In the genomic region with DNA sequence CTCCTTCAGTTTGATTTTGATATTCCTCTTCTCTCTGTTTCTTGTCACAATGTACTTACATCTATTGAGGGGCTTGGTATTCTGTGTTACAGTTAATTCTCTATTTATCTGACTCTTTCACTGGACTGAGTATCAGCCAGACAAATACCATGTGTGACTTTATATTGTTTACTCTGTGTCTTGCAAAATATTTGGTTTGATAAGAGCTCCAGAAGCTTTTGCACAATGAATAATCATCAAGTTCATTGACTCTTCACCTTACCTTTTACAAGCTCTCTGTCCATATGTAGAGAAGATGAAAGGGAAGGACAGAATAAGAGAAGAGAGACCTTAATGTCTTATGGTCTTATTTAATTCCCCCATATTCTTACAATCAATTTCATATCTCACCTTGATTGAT, we compare ENCODE assay signal across 23 cellular contexts.
DNase-seq lines count a peak whose midpoint lies in the region; ATAC-seq, FAIRE-seq and TF ChIP-seq lines count a peak whose summit lies in the region.
"Had no signal": no experiment of that assay in that cellular context is flagged by ENCODE, and none has a peak within 500 bp of the region (broad histone marks: within the 10 kb centered on the region; RNA-seq: fewer than 3 reads in every experiment).

No MANE protein-coding gene starts in this region.

- no TSS peak for BruUV-seq in HepG2 (replicated peaks; lab: Mats Ljungman, UMichigan)

- ATAC-seq in HepG2 (no peak), left lobe of liver (peak; percentile 75), WTC11 (no peak)
- ATAC-seq: CD8-positive, alpha-beta T cell had no signal

- H3K27me3 Mint-ChIP-seq in WTC11 (ENCODE audit: low read depth), result no peaks in the 10 kb centered on the region
- H3K27me3 Mint-ChIP-seq: B cell; CD4-positive, alpha-beta T cell had no signal

- no peak for DNase-seq in HepG2 (ENCODE audit: low spot score)
- DNase-seq in NCI-H748 (lab: John Stamatoyannopoulos, UW; ENCODE audit: unreplicated experiment), result peak; percentile 61
- no peak for DNase-seq in left lobe of liver (ENCODE audit: low spot score)
- DNase-seq in testis, result no peak
- DNase-seq in WTC11 (ENCODE audit: low spot score), result no peak
- DNase-seq in right atrium auricular region (ENCODE audit: low spot score), result no peak
- DNase-seq: 8988T; ACHN; AML-193; Caco-2; Calu3; CD4-positive, alpha-beta T cell; CD8-positive, alpha-beta T cell; DMS79 treated with DMSO at 0.1 percent for 48 hours; GF-D8 had no signal

- no peak for TF ChIP-seq RAD21 in liver (IDR thresholded peaks at IDR 0.05)
- no peak for TF ChIP-seq RAD21 in HepG2 (CRISPR knock-in tag; IDR thresholded peaks at IDR 0.05)

- H3K79me2 ChIP-seq in HepG2 (ENCODE audit: insufficient read depth, low read length), result no peaks in the 10 kb centered on the region

- H3K4me3 Mint-ChIP-seq in WTC11, result no peak overlapping the region
- H3K4me3 Mint-ChIP-seq: B cell; CD4-positive, alpha-beta T cell; CD8-positive, alpha-beta T cell had no signal

- peaks cover 4% of the 10 kb centered on the region; the same call in 1 of the 2 replicates for H3K4me1 Mint-ChIP-seq in WTC11
- H3K4me1 Mint-ChIP-seq: B cell had no signal

- in situ Hi-C loops in HepG2 (cut with HindIII; ENCODE audit: extremely low pct_ligation_motif_present, low pct_unique_long_range_greater_than_20kb), result no loop called here

- CTCF ChIA-PET in HepG2 (lab: Yijun Ruan, JAX; ENCODE audit: low intra/inter-chr PET ratio, low total read pairs), result no interaction called here
- CTCF ChIA-PET in WTC11 (lab: Charles Lee), result no interaction called here

- no peak for FAIRE-seq in HepG2 (lab: Jason Lieb, UNC)
- FAIRE-seq: D721Med, G401.6, GM12891, GM19239 had no signal

- peaks cover 13% of the 10 kb centered on the region for H3K36me3 Mint-ChIP-seq in WTC11
- H3K36me3 Mint-ChIP-seq: CD8-positive, alpha-beta T cell had no signal

- H3K4me1 ChIP-seq in liver (ENCODE audit: control insufficient read depth in 4 of 4, insufficient read depth in 4 of 4, low read length in 3 of 4) (peaks cover 0 to 6% (median 3%) of the 10 kb centered on the region in 4 donors), HepG2 (ENCODE audit: insufficient read depth, low read length) (no peaks in the 10 kb centered on the region), testis (no peaks in the 10 kb centered on the region), right atrium auricular region (no peaks in the 10 kb centered on the region)
- H3K4me1 ChIP-seq: BLaER1 treated with 17β-estradiol and CSF1 and Interleukin-3, amounts not matched to agents 10 nM and 100 nM; Caco-2 had no signal

- no peak for TF ChIP-seq EP300 in HepG2 (IDR thresholded peaks at IDR 0.05; ENCODE audit: low read depth in 2 of 2, low read length in 2 of 2)
- TF ChIP-seq EP300 in HepG2 (CRISPR knock-in tag; IDR thresholded peaks at IDR 0.05; ENCODE audit: borderline replicate concordance), result no peak

- H3K9me3 Mint-ChIP-seq in WTC11, result peaks cover 20% of the 10 kb centered on the region

- H4K20me1 ChIP-seq in HepG2 (ENCODE audit: insufficient read depth, low read length), result no peaks in the 10 kb centered on the region
- H4K20me1 ChIP-seq: BLaER1 treated with 17β-estradiol and CSF1 and Interleukin-3, amounts not matched to agents 10 nM and 100 nM had no signal

- no peak overlapping the region for H3K27ac Mint-ChIP-seq in WTC11
- H3K27ac Mint-ChIP-seq: B cell; CD4-positive, alpha-beta T cell; CD8-positive, alpha-beta T cell had no signal

- H3K4me3 ChIP-seq in liver (ENCODE audit: low read depth in 1 of 3, low read length in 3 of 3), result no peak overlapping the region
- H3K4me3 ChIP-seq in HepG2 (replicated peaks in 1 of 3; ENCODE audit: insufficient read depth in 1 of 3, low read depth in 2 of 3, low read length in 3 of 3), result no peak overlapping the region
- H3K4me3 ChIP-seq in testis, result no peak overlapping the region
- no peak overlapping the region for H3K4me3 ChIP-seq in right atrium auricular region
- H3K4me3 ChIP-seq: BLaER1 treated with 17β-estradiol and CSF1 and Interleukin-3, amounts not matched to agents 10 nM and 100 nM had no signal

- H3K36me3 ChIP-seq in liver (ENCODE audit: control insufficient read depth in 4 of 4, insufficient read depth in 3 of 4, low read depth in 1 of 4, low read length in 3 of 4), result no peaks in the 10 kb centered on the region
- no peaks in the 10 kb centered on the region for H3K36me3 ChIP-seq in HepG2 (replicated peaks in 1 of 2; ENCODE audit: control insufficient read depth in 1 of 2, insufficient read depth in 2 of 2, low read length in 2 of 2)
- H3K36me3 ChIP-seq in testis (ENCODE audit: low read depth, missing control alignments), result no peaks in the 10 kb centered on the region
- no peaks in the 10 kb centered on the region for H3K36me3 ChIP-seq in right atrium auricular region
- H3K36me3 ChIP-seq: BLaER1 treated with 17β-estradiol and CSF1 and Interleukin-3, amounts not matched to agents 10 nM and 100 nM had no signal

- H3K27me3 ChIP-seq in liver (ENCODE audit: control insufficient read depth in 4 of 4, insufficient read depth in 4 of 4, low read length in 3 of 4) (peaks cover 0 to 10% (median 2%) of the 10 kb centered on the region in 4 donors), HepG2 (ENCODE audit: control insufficient read depth in 1 of 2, insufficient read depth in 2 of 2, low read length in 2 of 2) (no peaks in the 10 kb centered on the region), testis (no peaks in the 10 kb centered on the region), right atrium auricular region (no peaks in the 10 kb centered on the region)
- H3K27me3 ChIP-seq: BLaER1 treated with 17β-estradiol and CSF1 and Interleukin-3, amounts not matched to agents 10 nM and 100 nM had no signal

- TF ChIP-seq CTCF in liver (IDR thresholded peaks at IDR 0.05; ENCODE audit: low read depth, low read length, missing input control) (no peak), HepG2 (CRISPR knock-in tag; IDR thresholded peaks at IDR 0.05) (no peak), testis (IDR thresholded peaks at IDR 0.05) (no peak), WTC11 (IDR thresholded peaks at IDR 0.05) (no peak), right atrium auricular region (IDR thresholded peaks at IDR 0.05) (no peak)

- no peak overlapping the region for H3K27ac ChIP-seq in liver (ENCODE audit: low read depth in 1 of 2, low read length in 2 of 2)
- no peak overlapping the region for H3K27ac ChIP-seq in HepG2 (ENCODE audit: extremely low read length, insufficient read depth, low read length)
- H3K27ac ChIP-seq in testis, result no peak overlapping the region
- H3K27ac ChIP-seq in right atrium auricular region, result no peak overlapping the region
- H3K27ac ChIP-seq: BLaER1 treated with 17β-estradiol and CSF1 and Interleukin-3, amounts not matched to agents 10 nM and 100 nM; C4-2B had no signal

- TF ChIP-seq POLR2A in HepG2 (IDR thresholded peaks at IDR 0.05; ENCODE audit: insufficient read depth in 1 of 2, low read depth in 2 of 2, low read length in 2 of 2) (no peak), testis (IDR thresholded peaks at IDR 0.05) (no peak)

- H3K9me3 ChIP-seq in liver (ENCODE audit: control insufficient read depth in 4 of 4, low read length in 3 of 4) (peaks cover 0 to 8% (median 4%) of the 10 kb centered on the region in 4 donors), HepG2 (ENCODE audit: low read length) (peaks cover 82% of the 10 kb centered on the region), testis (no peaks in the 10 kb centered on the region), right atrium auricular region (no peaks in the 10 kb centered on the region)
- H3K9me3 ChIP-seq: Caco-2 had no signal

- H2AFZ ChIP-seq in HepG2 (ENCODE audit: low read length), result no peak overlapping the region

- no peak overlapping the region for H3K9ac ChIP-seq in liver (ENCODE audit: low read depth in 1 of 2, low read length in 2 of 2)
- H3K9ac ChIP-seq in HepG2 (ENCODE audit: insufficient read depth, low read depth, low read length), result no peak overlapping the region
- H3K9ac ChIP-seq: BLaER1 treated with 17β-estradiol and CSF1 and Interleukin-3, amounts not matched to agents 10 nM and 100 nM had no signal

- intact Hi-C loops in HepG2 (cut with micrococcal nuclease; ENCODE audit: unreplicated experiment) (no loop called here), testis (cut with DNase I; ENCODE audit: low total_unique reads) (no loop called here)

- POLR2A ChIA-PET in HepG2 (lab: Yijun Ruan, JAX), result no interaction called here
- POLR2A ChIA-PET in WTC11 (lab: Charles Lee), result no interaction called here

- H3K4me2 ChIP-seq in HepG2 (ENCODE audit: low read depth, low read length), result no peak overlapping the region
- H3K4me2 ChIP-seq: BLaER1 treated with 17β-estradiol and CSF1 and Interleukin-3, amounts not matched to agents 10 nM and 100 nM had no signal

TF ChIP-seq in liver, 16 proteins besides CTCF, POLR2A, EP300 and RAD21:
- TF ChIP-seq SP1 (IDR thresholded peaks at IDR 0.05) (peak; percentile 9), HNF4A (conservative IDR thresholded peaks at IDR 0.05) (peak in 1 of 2 donors; percentile 34), GABPA (IDR thresholded peaks at IDR 0.05 in 1 of 2, conservative IDR thresholded peaks at IDR 0.05 in 1 of 2) (no peak), RXRA (IDR thresholded peaks at IDR 0.05) (peak; percentile 71 to 79), FOXA1 (IDR thresholded peaks at IDR 0.05) (no peak)

TF ChIP-seq in WTC11, 78 proteins besides CTCF, POLR2A, EP300 and RAD21 (continues in another document):
- TF ChIP-seq, protein P1, sequence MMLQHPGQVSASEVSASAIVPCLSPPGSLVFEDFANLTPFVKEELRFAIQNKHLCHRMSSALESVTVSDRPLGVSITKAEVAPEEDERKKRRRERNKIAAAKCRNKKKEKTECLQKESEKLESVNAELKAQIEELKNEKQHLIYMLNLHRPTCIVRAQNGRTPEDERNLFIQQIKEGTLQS (CRISPR knock-in tag; conservative IDR thresholded peaks at IDR 0.05), result no peak
- TF ChIP-seq JAZF1 (CRISPR knock-in tag; IDR thresholded peaks at IDR 0.05) (no peak), ZNF263 (CRISPR knock-in tag; IDR thresholded peaks at IDR 0.05; ENCODE audit: low read depth) (no peak)
- TF ChIP-seq, protein P2, sequence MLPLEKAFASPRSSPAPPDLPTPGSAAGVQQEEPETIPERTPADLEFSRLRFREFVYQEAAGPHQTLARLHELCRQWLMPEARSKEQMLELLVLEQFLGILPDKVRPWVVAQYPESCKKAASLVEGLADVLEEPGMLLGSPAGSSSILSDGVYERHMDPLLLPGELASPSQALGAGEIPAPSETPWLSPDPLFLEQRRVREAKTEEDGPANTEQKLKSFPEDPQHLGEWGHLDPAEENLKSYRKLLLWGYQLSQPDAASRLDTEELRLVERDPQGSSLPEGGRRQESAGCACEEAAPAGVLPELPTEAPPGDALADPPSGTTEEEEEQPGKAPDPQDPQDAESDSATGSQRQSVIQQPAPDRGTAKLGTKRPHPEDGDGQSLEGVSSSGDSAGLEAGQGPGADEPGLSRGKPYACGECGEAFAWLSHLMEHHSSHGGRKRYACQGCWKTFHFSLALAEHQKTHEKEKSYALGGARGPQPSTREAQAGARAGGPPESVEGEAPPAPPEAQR (CRISPR knock-in tag; IDR thresholded peaks at IDR 0.05), result no peak
